Comparison of ENCODE assay signal across 25 cellular contexts in genomic region chr19:364496-365287, GRCh38. TPM values are rescaled to one million over a fixed set of nuclear protein-coding genes. Genes with fewer than 3 reads are reported as not detected.
DNase-seq lines count a peak whose midpoint lies in the region; ATAC-seq and TF ChIP-seq lines count a peak whose summit lies in the region.
"Had no signal": no experiment of that assay in that cellular context is flagged by ENCODE, and none has a peak within 500 bp of the region (broad histone marks: within the 10 kb centered on the region; RNA-seq: fewer than 3 reads in every experiment).

No MANE protein-coding gene starts in this region.

- H3K4me1 ChIP-seq in RWPE2 (ENCODE audit: insufficient read depth, poor library complexity, severe bottlenecking): no peaks in the 10 kb centered on the region
- H3K4me1 ChIP-seq in prostate gland (replicated peaks): no peaks in the 10 kb centered on the region
- H3K4me1 ChIP-seq: HAP-1 had no signal

- no peak overlapping the region for H3K27ac ChIP-seq in RWPE2 (ENCODE audit: poor library complexity, severe bottlenecking)
- H3K27ac ChIP-seq in prostate gland: no peak overlapping the region
- H3K27ac ChIP-seq: 22Rv1, GM23248, KMS-11 had no signal

- H3K36me3 ChIP-seq in RWPE2 (ENCODE audit: low read depth): no peaks in the 10 kb centered on the region
- H3K36me3 ChIP-seq in prostate gland: no peaks in the 10 kb centered on the region
- H3K36me3 ChIP-seq: HAP-1 had no signal

- H3K9me3 ChIP-seq in RWPE2 (ENCODE audit: severe bottlenecking): no peaks in the 10 kb centered on the region
- no peaks in the 10 kb centered on the region for H3K9me3 ChIP-seq in prostate gland

- DNase-seq in DMS53 (lab: John Stamatoyannopoulos, UW): peak; percentile 24
- no peak for DNase-seq in DMS53 treated with DMSO at 0.1 percent for 48 hours (lab: John Stamatoyannopoulos, UW; ENCODE audit: unreplicated experiment)
- peak; percentile 20 for DNase-seq in RWPE2 (ENCODE audit: low spot score)
- peak; percentile 67 for DNase-seq in mesenteric fat pad (ENCODE audit: low spot score)
- peak; percentile 30 for DNase-seq in sciatic nerve (ENCODE audit: low spot score)
- no peak for DNase-seq in prostate gland (ENCODE audit: low spot score)
- DNase-seq: CD8-positive, alpha-beta memory T cell; DMS 273 treated with DMSO at 0.1 percent for 48 hours; DND-41; GM23248; HFFc6; MM.1S; NCI-H1417; NCI-H1694; NCI-H2081; NCI-H2227 treated with DMSO at 0.1 percent for 48 hours; NCI-H510A; NCI-H69; SHP77 had no signal

- H3K27me3 ChIP-seq in RWPE2 (ENCODE audit: insufficient read depth, poor library complexity, severe bottlenecking): no peaks in the 10 kb centered on the region
- no peaks in the 10 kb centered on the region for H3K27me3 ChIP-seq in prostate gland (replicated peaks; ENCODE audit: insufficient read depth)

- TF ChIP-seq POLR2A in prostate gland (IDR thresholded peaks at IDR 0.05): no peak

- intact Hi-C loops in sciatic nerve (cut with DNase I): loop anchor here (5.0 kb wide), 1 partner anchor 67 kb away; no protein-coding TSS in a partner anchor
- intact Hi-C loops in prostate gland (cut with DNase I): no loop called here

- ATAC-seq in RWPE2 (ENCODE audit: low read depth): no peak
- ATAC-seq in sciatic nerve: no peak
- no peak for ATAC-seq in GM18520 (IDR thresholded peaks at IDR 0.05; ENCODE audit: unreplicated experiment)
- ATAC-seq in HG03457 (IDR thresholded peaks at IDR 0.05; ENCODE audit: unreplicated experiment): no peak

- TF ChIP-seq CTCF in RWPE2 (IDR thresholded peaks at IDR 0.05; ENCODE audit: poor library complexity, severe bottlenecking) (no peak), prostate gland (IDR thresholded peaks at IDR 0.05) (no peak)

- H3K4me3 ChIP-seq in RWPE2 (ENCODE audit: severe bottlenecking) (no peak overlapping the region), prostate gland (no peak overlapping the region)
- H3K4me3 ChIP-seq: GM23248, HAP-1 had no signal

- 78% methylated on average over 16 of the region's 17 CpGs for WGBS in prostate gland

RNA-seq across cellular contexts. Expression of gene MIER2, which starts 20.1 kb away (rescaled TPM):
- total RNA-seq in mesenteric fat pad (53.5 TPM), sciatic nerve (24.5 TPM), prostate gland (10 to 100 TPM; 16.9 to 37.1 TPM)

RNA-seq across cellular contexts. Expression of gene C2CD4C, which starts 44.3 kb away (rescaled TPM):
- total RNA-seq in mesenteric fat pad (5.9 TPM), sciatic nerve (2.8 TPM), prostate gland (1 to 10 TPM in 1 of 2 donors, under 1 TPM in 1; 0.59 to 3.1 TPM)
- total RNA-seq: B cell; CD8-positive, alpha-beta memory T cell; HFFc6 had no signal

Comparison
In these comparisons a context has a peak if more than half of its experiments do, and no peak if none do; other contexts are left out.
1. DNase-seq: peak in DMS53 (single experiment), RWPE2 (single experiment), mesenteric fat pad (single experiment) and sciatic nerve (single experiment); none in DMS53 treated with DMSO at 0.1 percent for 48 hours (single experiment) and prostate gland (single experiment).